In genomic region chr3:45425237-45425933, GRCh38 we compare ENCODE assay signal across 18 cellular contexts.
"Had no signal": no experiment of that assay in that cellular context is flagged by ENCODE, and none has a peak within 500 bp of the region (broad histone marks: within the 10 kb centered on the region; RNA-seq: fewer than 3 reads in every experiment).

No MANE protein-coding gene starts in this region.

- H3K27ac ChIP-seq: left ventricle myocardium inferior, thoracic aorta had no signal

- H3K4me3 ChIP-seq: left ventricle myocardium inferior, thoracic aorta had no signal

- H3K9me3 ChIP-seq: left ventricle myocardium inferior, thoracic aorta had no signal

- H3K36me3 ChIP-seq: thoracic aorta had no signal

- H3K4me1 ChIP-seq: left ventricle myocardium inferior had no signal

- ATAC-seq: activated T-cell treated with anti-CD3 and anti-CD28 coated beads, Interleukin-2, amount 50 U/mL, for 4 hours; T-cell had no signal

- DNase-seq: activated CD4-positive, alpha-beta T cell treated with anti-CD3 and anti-CD28 coated beads, Interleukin-2, amount 50 U/mL, for 48 hours; activated CD8-positive, alpha-beta memory T cell treated with anti-CD3 and anti-CD28 coated beads, Interleukin-2, amount 50 U/mL, for 48 hours; activated effector memory CD4-positive, alpha-beta T cell treated with Interleukin-2 at 50 U/mL for 16 hours; activated naive CD4-positive, alpha-beta T cell treated with anti-CD3 and anti-CD28 coated beads, Interleukin-2, amount 10 ng/mL, durations not matched to agents 7 days and 5 days; activated T-cell treated with anti-CD3 and anti-CD28 coated beads, Interleukin-2, amount 50 U/mL, for 4 hours; amygdala; cortex of kidney; effector CD4-positive, alpha-beta T cell; foreskin melanocyte; hippocampal formation; left ventricle myocardium inferior; mammary epithelial cell; nephron progenitor cell; retina; stimulated activated CD4-positive, alpha-beta T cell treated with anti-CD3 and anti-CD28 coated beads, Interleukin-4, amount 100 ng/mL, for 24 hours; stimulated activated naive CD4-positive, alpha-beta T cell treated with Interleukin-2 at 50 U/mL for 16 hours; T-cell had no signal
